Comparison of ENCODE assay signal across 1 cellular context in the genomic region with DNA sequence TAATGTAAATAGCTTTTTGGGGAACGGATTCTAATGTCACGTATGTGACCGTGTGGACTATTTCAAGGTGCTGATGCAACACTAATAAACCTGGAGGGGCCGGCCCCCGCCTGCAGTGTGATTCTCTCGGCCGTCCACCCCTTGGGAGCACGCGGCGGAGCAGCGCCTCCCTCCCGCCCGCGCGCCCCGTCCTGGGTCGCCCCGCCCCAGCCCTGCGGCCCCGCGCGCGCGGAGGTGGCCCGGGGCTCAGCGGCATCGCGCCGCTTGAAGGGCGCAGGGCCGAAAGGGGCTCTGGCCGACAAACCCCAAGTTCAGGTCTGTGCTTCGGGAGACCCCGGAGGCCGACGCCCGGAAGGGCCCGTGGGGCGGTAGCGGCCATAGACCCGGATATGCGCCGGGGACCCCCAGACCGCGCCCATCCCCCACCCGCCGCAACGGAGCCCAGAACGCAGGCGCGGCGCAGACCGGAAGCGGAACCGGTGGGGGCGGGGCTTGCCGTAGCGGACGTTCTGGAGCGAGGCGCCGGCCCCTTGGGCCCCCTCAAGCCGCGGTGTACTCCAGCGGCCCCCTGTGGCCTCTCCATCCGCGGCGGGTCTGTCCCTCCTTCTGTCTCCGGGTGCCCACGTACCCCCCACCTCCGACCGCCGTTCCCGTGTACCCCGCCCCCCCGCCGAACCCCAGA.
A peak's percentile ranks its signal among the peaks of the same experiment; 100 is the strongest.
TF ChIP-seq lines count a peak whose summit lies in the region.

A gene with protein sequence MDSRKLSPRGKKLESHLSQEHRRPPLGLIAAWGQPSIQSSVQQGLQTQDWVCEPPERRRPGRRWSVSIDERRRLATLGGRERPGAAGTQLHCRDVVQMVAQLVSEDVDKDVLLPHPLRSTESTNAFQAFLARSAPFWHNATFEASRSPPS (plus strand): TSS at position 495 of the 682 bp plus-strand sequence. CDS start 803 bp downstream, outside the sequence.

TF ChIP-seq in HEK293, 187 proteins besides CTCF, POLR2A, EP300 and RAD21 (continued from another document and continues in another):
- TF ChIP-seq, protein P1, sequence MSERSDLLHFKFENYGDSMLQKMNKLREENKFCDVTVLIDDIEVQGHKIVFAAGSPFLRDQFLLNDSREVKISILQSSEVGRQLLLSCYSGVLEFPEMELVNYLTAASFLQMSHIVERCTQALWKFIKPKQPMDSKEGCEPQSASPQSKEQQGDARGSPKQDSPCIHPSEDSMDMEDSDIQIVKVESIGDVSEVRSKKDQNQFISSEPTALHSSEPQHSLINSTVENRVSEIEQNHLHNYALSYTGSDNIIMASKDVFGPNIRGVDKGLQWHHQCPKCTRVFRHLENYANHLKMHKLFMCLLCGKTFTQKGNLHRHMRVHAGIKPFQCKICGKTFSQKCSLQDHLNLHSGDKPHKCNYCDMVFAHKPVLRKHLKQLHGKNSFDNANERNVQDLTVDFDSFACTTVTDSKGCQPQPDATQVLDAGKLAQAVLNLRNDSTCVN (tag by site-specific recombination; optimal IDR thresholded peaks at IDR 0.05) = peak; percentile 86
- TF ChIP-seq ZNF10 (tag by site-specific recombination; IDR thresholded peaks at IDR 0.05) (no peak), ZNF202 (tag by site-specific recombination; IDR thresholded peaks at IDR 0.05; ENCODE audit: borderline replicate concordance) (no peak), KLF8 (tag by site-specific recombination; IDR thresholded peaks at IDR 0.05) (peak; percentile 86; the same call in 1 of the 2 replicates), ZNF366 (tag by site-specific recombination; conservative IDR thresholded peaks at IDR 0.05) (no peak), IKZF3 (tag by site-specific recombination; IDR thresholded peaks at IDR 0.05) (peak; percentile 52; the same call in 1 of the 2 replicates), ZNF133 (tag by site-specific recombination; IDR thresholded peaks at IDR 0.05) (no peak), PRDM10 (tag by site-specific recombination; IDR thresholded peaks at IDR 0.05) (peak; percentile 39; the same call in 1 of the 2 replicates), HOXD13 (CRISPR knock-in tag; IDR thresholded peaks at IDR 0.05; ENCODE audit: borderline replicate concordance) (no peak), ZBTB8A (tag by site-specific recombination; IDR thresholded peaks at IDR 0.05) (peak; percentile 95), ZFP37 (tag by site-specific recombination; IDR thresholded peaks at IDR 0.05) (0 out of 2 replicates have a peak, but pooled peaks have one; percentile 54), GLIS1 (tag by site-specific recombination; IDR thresholded peaks at IDR 0.05) (peak; percentile 71), ZNF600 (tag by site-specific recombination; IDR thresholded peaks at IDR 0.05) (peak; percentile 82), ZNF561 (tag by site-specific recombination; IDR thresholded peaks at IDR 0.05; ENCODE audit: borderline replicate concordance) (peak; percentile 70; the same call in 1 of the 2 replicates), ZNF398 (tag by site-specific recombination; IDR thresholded peaks at IDR 0.05) (peak; percentile 25; the same call in 1 of the 2 replicates), ZNF558 (tag by site-specific recombination; IDR thresholded peaks at IDR 0.05) (no peak), ZNF341 (tag by site-specific recombination; IDR thresholded peaks at IDR 0.05; ENCODE audit: low read depth) (peak; percentile 9), ZNF76 (tag by site-specific recombination; IDR thresholded peaks at IDR 0.05; ENCODE audit: borderline replicate concordance, low read depth) (peak; percentile 69; the same call in 1 of the 2 replicates), SALL2 (tag by site-specific recombination; IDR thresholded peaks at IDR 0.05; ENCODE audit: borderline replicate concordance) (no peak), ZEB2 (tag by site-specific recombination; IDR thresholded peaks at IDR 0.05) (peak; percentile 95), ZNF629 (tag by site-specific recombination; IDR thresholded peaks at IDR 0.05) (peak; percentile 14; the same call in 1 of the 2 replicates), ZNF211 (tag by site-specific recombination; IDR thresholded peaks at IDR 0.05; ENCODE audit: low read depth) (no peak), ZFHX2 (tag by site-specific recombination; conservative IDR thresholded peaks at IDR 0.05) (peak; percentile 31; the same call in 1 of the 2 replicates), KLF17 (tag by site-specific recombination; IDR thresholded peaks at IDR 0.05) (peak; percentile 81), YY2 (tag by site-specific recombination; IDR thresholded peaks at IDR 0.05) (peak; percentile 68; the same call in 1 of the 2 replicates), ZNF174 (tag by site-specific recombination; IDR thresholded peaks at IDR 0.05) (no peak), ZBTB48 (tag by site-specific recombination; IDR thresholded peaks at IDR 0.05) (peak; percentile 76), ZNF350 (tag by site-specific recombination; IDR thresholded peaks at IDR 0.05) (no peak), GLIS2 (tag by site-specific recombination; IDR thresholded peaks at IDR 0.05) (peak; percentile 86), ZNF2 (tag by site-specific recombination; IDR thresholded peaks at IDR 0.05) (0 out of 2 replicates have a peak, but pooled peaks have one; percentile 50), ZNF837 (tag by site-specific recombination; IDR thresholded peaks at IDR 0.05) (no peak)
- TF ChIP-seq, protein P2, sequence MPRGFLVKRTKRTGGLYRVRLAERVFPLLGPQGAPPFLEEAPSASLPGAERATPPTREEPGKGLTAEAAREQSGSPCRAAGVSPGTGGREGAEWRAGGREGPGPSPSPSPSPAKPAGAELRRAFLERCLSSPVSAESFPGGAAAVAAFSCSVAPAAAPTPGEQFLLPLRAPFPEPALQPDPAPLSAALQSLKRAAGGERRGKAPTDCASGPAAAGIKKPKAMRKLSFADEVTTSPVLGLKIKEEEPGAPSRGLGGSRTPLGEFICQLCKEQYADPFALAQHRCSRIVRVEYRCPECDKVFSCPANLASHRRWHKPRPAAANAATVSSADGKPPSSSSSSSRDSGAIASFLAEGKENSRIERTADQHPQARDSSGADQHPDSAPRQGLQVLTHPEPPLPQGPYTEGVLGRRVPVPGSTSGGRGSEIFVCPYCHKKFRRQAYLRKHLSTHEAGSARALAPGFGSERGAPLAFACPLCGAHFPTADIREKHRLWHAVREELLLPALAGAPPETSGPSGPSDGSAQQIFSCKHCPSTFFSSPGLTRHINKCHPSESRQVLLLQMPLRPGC (tag by site-specific recombination; IDR thresholded peaks at IDR 0.05) = 0 out of 2 replicates have a peak, but pooled peaks have one; percentile 42
- TF ChIP-seq, protein P3, sequence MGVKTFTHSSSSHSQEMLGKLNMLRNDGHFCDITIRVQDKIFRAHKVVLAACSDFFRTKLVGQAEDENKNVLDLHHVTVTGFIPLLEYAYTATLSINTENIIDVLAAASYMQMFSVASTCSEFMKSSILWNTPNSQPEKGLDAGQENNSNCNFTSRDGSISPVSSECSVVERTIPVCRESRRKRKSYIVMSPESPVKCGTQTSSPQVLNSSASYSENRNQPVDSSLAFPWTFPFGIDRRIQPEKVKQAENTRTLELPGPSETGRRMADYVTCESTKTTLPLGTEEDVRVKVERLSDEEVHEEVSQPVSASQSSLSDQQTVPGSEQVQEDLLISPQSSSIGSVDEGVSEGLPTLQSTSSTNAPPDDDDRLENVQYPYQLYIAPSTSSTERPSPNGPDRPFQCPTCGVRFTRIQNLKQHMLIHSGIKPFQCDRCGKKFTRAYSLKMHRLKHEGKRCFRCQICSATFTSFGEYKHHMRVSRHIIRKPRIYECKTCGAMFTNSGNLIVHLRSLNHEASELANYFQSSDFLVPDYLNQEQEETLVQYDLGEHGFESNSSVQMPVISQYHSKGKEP (tag by site-specific recombination; IDR thresholded peaks at IDR 0.05) = peak; percentile 47; the same call in 1 of the 2 replicates
- TF ChIP-seq, protein P4, sequence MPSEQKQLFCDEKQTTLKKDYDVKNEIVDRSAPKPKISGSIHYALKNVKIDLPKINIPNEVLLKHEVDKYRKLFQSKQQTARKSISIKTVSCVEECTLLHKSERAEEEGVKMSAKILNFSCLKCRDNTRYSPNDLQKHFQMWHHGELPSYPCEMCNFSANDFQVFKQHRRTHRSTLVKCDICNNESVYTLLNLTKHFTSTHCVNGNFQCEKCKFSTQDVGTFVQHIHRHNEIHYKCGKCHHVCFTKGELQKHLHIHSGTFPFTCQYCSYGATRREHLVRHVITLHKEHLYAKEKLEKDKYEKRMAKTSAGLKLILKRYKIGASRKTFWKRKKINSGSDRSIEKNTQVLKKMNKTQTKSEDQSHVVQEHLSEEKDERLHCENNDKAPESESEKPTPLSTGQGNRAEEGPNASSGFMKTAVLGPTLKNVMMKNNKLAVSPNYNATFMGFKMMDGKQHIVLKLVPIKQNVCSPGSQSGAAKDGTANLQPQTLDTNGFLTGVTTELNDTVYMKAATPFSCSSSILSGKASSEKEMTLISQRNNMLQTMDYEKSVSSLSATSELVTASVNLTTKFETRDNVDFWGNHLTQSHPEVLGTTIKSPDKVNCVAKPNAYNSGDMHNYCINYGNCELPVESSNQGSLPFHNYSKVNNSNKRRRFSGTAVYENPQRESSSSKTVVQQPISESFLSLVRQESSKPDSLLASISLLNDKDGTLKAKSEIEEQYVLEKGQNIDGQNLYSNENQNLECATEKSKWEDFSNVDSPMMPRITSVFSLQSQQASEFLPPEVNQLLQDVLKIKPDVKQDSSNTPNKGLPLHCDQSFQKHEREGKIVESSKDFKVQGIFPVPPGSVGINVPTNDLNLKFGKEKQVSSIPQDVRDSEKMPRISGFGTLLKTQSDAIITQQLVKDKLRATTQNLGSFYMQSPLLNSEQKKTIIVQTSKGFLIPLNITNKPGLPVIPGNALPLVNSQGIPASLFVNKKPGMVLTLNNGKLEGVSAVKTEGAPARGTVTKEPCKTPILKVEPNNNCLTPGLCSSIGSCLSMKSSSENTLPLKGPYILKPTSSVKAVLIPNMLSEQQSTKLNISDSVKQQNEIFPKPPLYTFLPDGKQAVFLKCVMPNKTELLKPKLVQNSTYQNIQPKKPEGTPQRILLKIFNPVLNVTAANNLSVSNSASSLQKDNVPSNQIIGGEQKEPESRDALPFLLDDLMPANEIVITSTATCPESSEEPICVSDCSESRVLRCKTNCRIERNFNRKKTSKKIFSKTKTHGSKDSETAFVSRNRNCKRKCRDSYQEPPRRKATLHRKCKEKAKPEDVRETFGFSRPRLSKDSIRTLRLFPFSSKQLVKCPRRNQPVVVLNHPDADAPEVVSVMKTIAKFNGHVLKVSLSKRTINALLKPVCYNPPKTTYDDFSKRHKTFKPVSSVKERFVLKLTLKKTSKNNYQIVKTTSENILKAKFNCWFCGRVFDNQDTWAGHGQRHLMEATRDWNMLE (tag by site-specific recombination; conservative IDR thresholded peaks at IDR 0.05; ENCODE audit: low read depth) = peak; percentile 63
- TF ChIP-seq, protein P5, sequence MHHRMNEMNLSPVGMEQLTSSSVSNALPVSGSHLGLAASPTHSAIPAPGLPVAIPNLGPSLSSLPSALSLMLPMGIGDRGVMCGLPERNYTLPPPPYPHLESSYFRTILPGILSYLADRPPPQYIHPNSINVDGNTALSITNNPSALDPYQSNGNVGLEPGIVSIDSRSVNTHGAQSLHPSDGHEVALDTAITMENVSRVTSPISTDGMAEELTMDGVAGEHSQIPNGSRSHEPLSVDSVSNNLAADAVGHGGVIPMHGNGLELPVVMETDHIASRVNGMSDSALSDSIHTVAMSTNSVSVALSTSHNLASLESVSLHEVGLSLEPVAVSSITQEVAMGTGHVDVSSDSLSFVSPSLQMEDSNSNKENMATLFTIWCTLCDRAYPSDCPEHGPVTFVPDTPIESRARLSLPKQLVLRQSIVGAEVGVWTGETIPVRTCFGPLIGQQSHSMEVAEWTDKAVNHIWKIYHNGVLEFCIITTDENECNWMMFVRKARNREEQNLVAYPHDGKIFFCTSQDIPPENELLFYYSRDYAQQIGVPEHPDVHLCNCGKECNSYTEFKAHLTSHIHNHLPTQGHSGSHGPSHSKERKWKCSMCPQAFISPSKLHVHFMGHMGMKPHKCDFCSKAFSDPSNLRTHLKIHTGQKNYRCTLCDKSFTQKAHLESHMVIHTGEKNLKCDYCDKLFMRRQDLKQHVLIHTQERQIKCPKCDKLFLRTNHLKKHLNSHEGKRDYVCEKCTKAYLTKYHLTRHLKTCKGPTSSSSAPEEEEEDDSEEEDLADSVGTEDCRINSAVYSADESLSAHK (tag by site-specific recombination; IDR thresholded peaks at IDR 0.05) = no peak
